8 cellular contexts compared by ENCODE assay signal in the genomic region with DNA sequence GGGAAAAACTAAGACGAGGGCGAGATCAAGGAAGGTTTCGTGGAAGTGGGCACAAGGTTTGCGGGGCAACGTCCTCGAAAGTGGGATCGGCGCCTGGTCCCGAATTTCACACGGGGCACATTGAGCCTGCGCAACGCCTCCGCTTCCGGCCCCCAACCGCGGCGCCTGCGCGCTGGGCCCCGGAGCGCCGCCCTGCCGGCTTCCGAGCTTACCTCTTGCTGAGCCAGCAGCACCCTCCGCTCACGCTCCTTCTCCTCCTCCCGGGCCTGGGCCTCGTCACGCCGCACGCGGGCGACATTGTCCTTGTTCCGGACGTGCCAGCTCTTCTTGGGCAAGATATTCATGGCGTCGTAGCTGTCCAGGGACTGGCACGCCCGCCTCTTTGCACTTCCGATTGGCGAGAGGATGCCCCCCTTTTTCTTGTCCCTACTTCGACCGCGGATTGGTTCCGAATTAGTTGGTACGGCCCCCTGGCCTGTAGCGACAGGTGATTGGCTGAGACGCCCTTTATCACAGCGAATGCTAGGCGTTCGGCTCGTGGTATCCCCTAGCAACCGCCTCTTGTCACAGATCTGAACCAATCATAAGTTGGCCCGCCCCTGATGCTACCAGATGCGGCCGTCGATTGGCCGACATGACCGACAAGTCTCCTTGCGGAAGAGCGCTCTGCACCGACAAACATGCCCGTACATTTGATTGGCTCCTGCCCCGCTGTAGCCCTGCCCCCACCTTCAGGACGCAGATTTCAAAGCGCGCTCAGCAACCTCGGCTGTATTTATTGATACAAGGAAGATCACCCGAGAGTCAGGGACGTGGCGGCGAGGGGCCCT. TPM values are rescaled to one million over a fixed set of nuclear protein-coding genes. Genes with fewer than 3 reads are reported as not detected.
A peak's percentile ranks its signal among the peaks of the same experiment; 100 is the strongest.
DNase-seq lines count a peak whose midpoint lies in the region; ATAC-seq and TF ChIP-seq lines count a peak whose summit lies in the region.

A gene (minus strand): TSS at position 370 of the 830 bp plus-strand sequence. CDS start 26 bp downstream, at position 344.

- no peaks in the 10 kb centered on the region for H3K9me3 ChIP-seq in liver (ENCODE audit: control insufficient read depth in 4 of 4, low read length in 3 of 4)

- ATAC-seq in GM19395 (IDR thresholded peaks at IDR 0.05; ENCODE audit: unreplicated experiment) (peak; percentile 94), HG03565 (IDR thresholded peaks at IDR 0.05; ENCODE audit: unreplicated experiment) (peak; percentile 86)

- peak within 1 kb of the TSS; percentile 88 to 100 (median 98) for H3K27ac ChIP-seq in dorsolateral prefrontal cortex
- peak within 1 kb of the TSS; percentile 90 to 97 for H3K27ac ChIP-seq in liver (ENCODE audit: low read depth in 1 of 2, low read length in 2 of 2)

- intact Hi-C loops in dorsolateral prefrontal cortex (cut with DNase I) = loop anchor here in 1 of 2 donors (1.0 to 2.0 kb wide), 2 partner anchors 21 to 44 kb away; a partner anchor contains a TSS

- peak within 1 kb of the TSS; percentile 71 to 84 for H3K9ac ChIP-seq in liver (ENCODE audit: low read depth in 1 of 2, low read length in 2 of 2)

- peaks cover 10 to 37% (median 31%) of the 10 kb centered on the region in 4 donors for H3K4me1 ChIP-seq in liver (ENCODE audit: control insufficient read depth in 4 of 4, insufficient read depth in 4 of 4, low read length in 3 of 4)

- peak; percentile 26 to 80 (median 64) for TF ChIP-seq CTCF in dorsolateral prefrontal cortex (IDR thresholded peaks at IDR 0.05 in 54 of 56, conservative IDR thresholded peaks at IDR 0.05 in 2 of 56; ENCODE audit: low read depth in 1 of 56, partially characterized antibody in 56 of 56)
- TF ChIP-seq CTCF in liver (IDR thresholded peaks at IDR 0.05; ENCODE audit: low read depth, low read length, missing input control) = no peak

- no peak for TF ChIP-seq RAD21 in liver (IDR thresholded peaks at IDR 0.05)

- peaks cover 18 to 31% (median 22%) of the 10 kb centered on the region in 4 donors for H3K36me3 ChIP-seq in liver (ENCODE audit: control insufficient read depth in 4 of 4, insufficient read depth in 3 of 4, low read depth in 1 of 4, low read length in 3 of 4)

- H3K4me3 ChIP-seq in dorsolateral prefrontal cortex = peak within 1 kb of the TSS; percentile 54 to 100 (median 84)
- H3K4me3 ChIP-seq in liver (ENCODE audit: low read depth in 1 of 3, low read length in 3 of 3) = peak within 1 kb of the TSS; percentile 68 to 97 (median 85)

- under 1% methylated on average over 72 of the region's 72 CpGs for WGBS in liver

- DNase-seq in CD1c-positive myeloid dendritic cell (ENCODE audit: extremely low spot score) (peak; percentile 100), NCI-H748 treated with DMSO at 0.1 percent for 48 hours (lab: John Stamatoyannopoulos, UW) (peak; percentile 100), dorsolateral prefrontal cortex (peak; percentile 99 to 100 (median 100))
- DNase-seq in activated CD4-positive, alpha-beta T cell treated with anti-CD3 and anti-CD28 coated beads, Interleukin-2, amount 50 U/mL, for 48 hours = peak; percentile 97 to 99
- DNase-seq in stimulated activated CD4-positive, alpha-beta T cell treated with anti-CD3 and anti-CD28 coated beads, Interleukin-4, amount 100 ng/mL, for 24 hours = peak; percentile 100

- H3K27me3 ChIP-seq in dorsolateral prefrontal cortex = peaks cover 0 to 4% (median 0%) of the 10 kb centered on the region in 45 donors
- no peaks in the 10 kb centered on the region for H3K27me3 ChIP-seq in liver (ENCODE audit: control insufficient read depth in 4 of 4, insufficient read depth in 4 of 4, low read length in 3 of 4)

TF ChIP-seq in liver, 16 proteins besides CTCF, POLR2A, EP300 and RAD21:
- TF ChIP-seq NR2F2 (IDR thresholded peaks at IDR 0.05) = peak; percentile 25
- peak in 1 of 2 donors; percentile 84 for TF ChIP-seq EGR1 (IDR thresholded peaks at IDR 0.05; ENCODE audit: low read depth in 2 of 2)
- no peak for TF ChIP-seq HNF4A (conservative IDR thresholded peaks at IDR 0.05)
- TF ChIP-seq SP1 (IDR thresholded peaks at IDR 0.05) = peak; percentile 97
- TF ChIP-seq RXRA (IDR thresholded peaks at IDR 0.05) = peak; percentile 12 to 32
- TF ChIP-seq HNF4G (IDR thresholded peaks at IDR 0.05) = no peak
- TF ChIP-seq, protein P1, sequence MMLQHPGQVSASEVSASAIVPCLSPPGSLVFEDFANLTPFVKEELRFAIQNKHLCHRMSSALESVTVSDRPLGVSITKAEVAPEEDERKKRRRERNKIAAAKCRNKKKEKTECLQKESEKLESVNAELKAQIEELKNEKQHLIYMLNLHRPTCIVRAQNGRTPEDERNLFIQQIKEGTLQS (IDR thresholded peaks at IDR 0.05) = no peak
- TF ChIP-seq, protein P2, sequence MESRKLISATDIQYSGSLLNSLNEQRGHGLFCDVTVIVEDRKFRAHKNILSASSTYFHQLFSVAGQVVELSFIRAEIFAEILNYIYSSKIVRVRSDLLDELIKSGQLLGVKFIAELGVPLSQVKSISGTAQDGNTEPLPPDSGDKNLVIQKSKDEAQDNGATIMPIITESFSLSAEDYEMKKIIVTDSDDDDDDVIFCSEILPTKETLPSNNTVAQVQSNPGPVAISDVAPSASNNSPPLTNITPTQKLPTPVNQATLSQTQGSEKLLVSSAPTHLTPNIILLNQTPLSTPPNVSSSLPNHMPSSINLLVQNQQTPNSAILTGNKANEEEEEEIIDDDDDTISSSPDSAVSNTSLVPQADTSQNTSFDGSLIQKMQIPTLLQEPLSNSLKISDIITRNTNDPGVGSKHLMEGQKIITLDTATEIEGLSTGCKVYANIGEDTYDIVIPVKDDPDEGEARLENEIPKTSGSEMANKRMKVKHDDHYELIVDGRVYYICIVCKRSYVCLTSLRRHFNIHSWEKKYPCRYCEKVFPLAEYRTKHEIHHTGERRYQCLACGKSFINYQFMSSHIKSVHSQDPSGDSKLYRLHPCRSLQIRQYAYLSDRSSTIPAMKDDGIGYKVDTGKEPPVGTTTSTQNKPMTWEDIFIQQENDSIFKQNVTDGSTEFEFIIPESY (IDR thresholded peaks at IDR 0.05) = no peak
- no peak for TF ChIP-seq JUND (IDR thresholded peaks at IDR 0.05)
- no peak for TF ChIP-seq FOXA1 (IDR thresholded peaks at IDR 0.05)
- TF ChIP-seq, protein P3, sequence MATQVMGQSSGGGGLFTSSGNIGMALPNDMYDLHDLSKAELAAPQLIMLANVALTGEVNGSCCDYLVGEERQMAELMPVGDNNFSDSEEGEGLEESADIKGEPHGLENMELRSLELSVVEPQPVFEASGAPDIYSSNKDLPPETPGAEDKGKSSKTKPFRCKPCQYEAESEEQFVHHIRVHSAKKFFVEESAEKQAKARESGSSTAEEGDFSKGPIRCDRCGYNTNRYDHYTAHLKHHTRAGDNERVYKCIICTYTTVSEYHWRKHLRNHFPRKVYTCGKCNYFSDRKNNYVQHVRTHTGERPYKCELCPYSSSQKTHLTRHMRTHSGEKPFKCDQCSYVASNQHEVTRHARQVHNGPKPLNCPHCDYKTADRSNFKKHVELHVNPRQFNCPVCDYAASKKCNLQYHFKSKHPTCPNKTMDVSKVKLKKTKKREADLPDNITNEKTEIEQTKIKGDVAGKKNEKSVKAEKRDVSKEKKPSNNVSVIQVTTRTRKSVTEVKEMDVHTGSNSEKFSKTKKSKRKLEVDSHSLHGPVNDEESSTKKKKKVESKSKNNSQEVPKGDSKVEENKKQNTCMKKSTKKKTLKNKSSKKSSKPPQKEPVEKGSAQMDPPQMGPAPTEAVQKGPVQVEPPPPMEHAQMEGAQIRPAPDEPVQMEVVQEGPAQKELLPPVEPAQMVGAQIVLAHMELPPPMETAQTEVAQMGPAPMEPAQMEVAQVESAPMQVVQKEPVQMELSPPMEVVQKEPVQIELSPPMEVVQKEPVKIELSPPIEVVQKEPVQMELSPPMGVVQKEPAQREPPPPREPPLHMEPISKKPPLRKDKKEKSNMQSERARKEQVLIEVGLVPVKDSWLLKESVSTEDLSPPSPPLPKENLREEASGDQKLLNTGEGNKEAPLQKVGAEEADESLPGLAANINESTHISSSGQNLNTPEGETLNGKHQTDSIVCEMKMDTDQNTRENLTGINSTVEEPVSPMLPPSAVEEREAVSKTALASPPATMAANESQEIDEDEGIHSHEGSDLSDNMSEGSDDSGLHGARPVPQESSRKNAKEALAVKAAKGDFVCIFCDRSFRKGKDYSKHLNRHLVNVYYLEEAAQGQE (IDR thresholded peaks at IDR 0.05) = peak; percentile 76
- peak; percentile 55 to 90 for TF ChIP-seq GABPA (IDR thresholded peaks at IDR 0.05 in 1 of 2, conservative IDR thresholded peaks at IDR 0.05 in 1 of 2)
- TF ChIP-seq TAF1 (conservative IDR thresholded peaks at IDR 0.05) = no peak
- TF ChIP-seq, protein P4, sequence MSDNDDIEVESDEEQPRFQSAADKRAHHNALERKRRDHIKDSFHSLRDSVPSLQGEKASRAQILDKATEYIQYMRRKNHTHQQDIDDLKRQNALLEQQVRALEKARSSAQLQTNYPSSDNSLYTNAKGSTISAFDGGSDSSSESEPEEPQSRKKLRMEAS (IDR thresholded peaks at IDR 0.05) = peak; percentile 42
- peak; percentile 88 for TF ChIP-seq YY1 (IDR thresholded peaks at IDR 0.05)
- TF ChIP-seq FOXA2 (IDR thresholded peaks at IDR 0.05) = no peak
TF ChIP-seq in liver: peak in this region for 8.

RNA-seq across cellular contexts. Expression of the gene that starts here (rescaled TPM):
- total RNA-seq in dorsolateral prefrontal cortex = 1 to 10 TPM; 4.0 to 8.9 (median 6.2) TPM
- 1 to 10 TPM; 2.6 to 3.0 TPM for total RNA-seq in liver
- 1 to 10 TPM; 2.8 to 4.4 TPM for polyA plus RNA-seq in liver

Comparison
In these comparisons a context has a peak if more than half of its experiments do, and no peak if none do; other contexts are left out.
1. Peak in every context shown above with its lines: DNase-seq, ATAC-seq, H3K4me3 ChIP-seq and H3K27ac ChIP-seq.